12 cellular contexts compared by ENCODE assay signal in genomic region chr6:125793280-125793679, GRCh38. TPM values are rescaled to one million over a fixed set of nuclear protein-coding genes. Genes with fewer than 3 reads are reported as not detected.
DNase-seq lines count a peak whose midpoint lies in the region; ATAC-seq, FAIRE-seq and TF ChIP-seq lines count a peak whose summit lies in the region.
"Had no signal": no experiment of that assay in that cellular context is flagged by ENCODE, and none has a peak within 500 bp of the region (broad histone marks: within the 10 kb centered on the region; RNA-seq: fewer than 3 reads in every experiment).

No MANE protein-coding gene starts in this region.

- H3K79me1 ChIP-seq in mesendoderm (ENCODE audit: low read length): no peaks in the 10 kb centered on the region

- H3K18ac ChIP-seq in mesendoderm (ENCODE audit: low read length): no peak overlapping the region

- H3K27me3 ChIP-seq in left ventricle myocardium inferior (ENCODE audit: low read depth) (no peaks in the 10 kb centered on the region), K562 (ENCODE audit: control insufficient read depth in 2 of 2, insufficient read depth in 2 of 2, low read length in 2 of 2) (no peaks in the 10 kb centered on the region), mesendoderm (ENCODE audit: insufficient read depth, low read length, poor library complexity) (no peaks in the 10 kb centered on the region), uterus (no peaks in the 10 kb centered on the region), smooth muscle cell (ENCODE audit: low read depth) (no peaks in the 10 kb centered on the region)

- no TSS peak for BruUV-seq in K562 (replicated peaks; lab: Mats Ljungman, UMichigan)

- WGBS in K562 (ENCODE audit: insufficient coverage, low coverage, missing lambda C conversion rate): 91% methylated on average over 2 of the region's 2 CpGs
- WGBS in mesendoderm (ENCODE audit: extremely low coverage, insufficient coverage, low lambda C conversion rate): no CpG with 5 or more reads among the region's 2 CpGs
- WGBS in smooth muscle cell (ENCODE audit: low lambda C conversion rate): 87% methylated on average over 2 of the region's 2 CpGs

- H3K4me1 ChIP-seq in left ventricle myocardium inferior (peaks cover 57% of the 10 kb centered on the region), K562 (replicated peaks in 1 of 2; ENCODE audit: control insufficient read depth in 2 of 2, insufficient read depth in 2 of 2, low read length in 2 of 2) (peaks cover 14 to 18% of the 10 kb centered on the region in 2 experiments), mesendoderm (ENCODE audit: control insufficient read depth, low read depth, low read length) (peaks cover 3% of the 10 kb centered on the region), uterus (no peaks in the 10 kb centered on the region), smooth muscle cell (ENCODE audit: low read depth) (peaks cover 5% of the 10 kb centered on the region)

- ATAC-seq in left ventricle myocardium superior (no peak), K562 (no peak)
- ATAC-seq: activated CD8-positive, alpha-beta memory T cell treated with anti-CD3 and anti-CD28 coated beads, Interleukin-2, amount 10 ng/mL, durations not matched to agents 7 days and 5 days had no signal

- peaks cover 31% of the 10 kb centered on the region for H3K79me2 ChIP-seq in K562 (ENCODE audit: control insufficient read depth, insufficient read depth, low read length)
- no peaks in the 10 kb centered on the region for H3K79me2 ChIP-seq in mesendoderm (ENCODE audit: control insufficient read depth, insufficient read depth, low read length)
- peaks cover 47% of the 10 kb centered on the region for H3K79me2 ChIP-seq in smooth muscle cell (ENCODE audit: low read depth)

- in situ Hi-C loops in K562 (cut with MboI): no loop called here

- peaks cover 23% of the 10 kb centered on the region for H3F3A ChIP-seq in smooth muscle cell (ENCODE audit: low read depth)

- peaks cover 3% of the 10 kb centered on the region for H3K9me1 ChIP-seq in K562 (ENCODE audit: control insufficient read depth, insufficient read depth, low read length)

- H2AFZ ChIP-seq in K562 (ENCODE audit: low read depth, low read length): no peak overlapping the region
- H2AFZ ChIP-seq in smooth muscle cell (ENCODE audit: low read depth): no peak overlapping the region

- H2BK15ac ChIP-seq in mesendoderm (replicated peaks; ENCODE audit: low read depth): no peak overlapping the region

- TF ChIP-seq RAD21 in K562 (CRISPR knock-in tag; conservative IDR thresholded peaks at IDR 0.05 in 1 of 2, IDR thresholded peaks at IDR 0.05 in 1 of 2): no peak

- intact Hi-C loops in left ventricle myocardium inferior (cut with micrococcal nuclease) (loop anchor here (10.0 kb wide), 1 partner anchor 52 kb away; no protein-coding TSS in a partner anchor), left ventricle myocardium superior (cut with micrococcal nuclease) (no loop called here), K562 (cut with micrococcal nuclease) (no loop called here), uterus (cut with DNase I; ENCODE audit: low total_unique reads) (no loop called here)

- H4K5ac ChIP-seq in mesendoderm (ENCODE audit: low read length): no peak overlapping the region

- H4K8ac ChIP-seq in mesendoderm (ENCODE audit: low read depth, low read length): no peak overlapping the region

- no peak overlapping the region for H3K56ac ChIP-seq in mesendoderm (ENCODE audit: low read length)

- CTCF ChIA-PET in K562 (lab: Yijun Ruan, JAX; ENCODE audit: low intra/inter-chr PET ratio): interaction anchor here (0.6 to 0.7 kb wide), 2 partner anchors 30 to 628 kb away, joined by 3 read pairs; no protein-coding TSS in a partner anchor

- no peaks in the 10 kb centered on the region for H3K36me3 ChIP-seq in left ventricle myocardium inferior
- H3K36me3 ChIP-seq in K562 (ENCODE audit: control insufficient read depth, insufficient read depth, low read length): no peaks in the 10 kb centered on the region; the same call in 1 of the 3 replicates
- no peaks in the 10 kb centered on the region for H3K36me3 ChIP-seq in mesendoderm (ENCODE audit: control insufficient read depth, insufficient read depth, low read length)
- no peaks in the 10 kb centered on the region for H3K36me3 ChIP-seq in uterus
- no peaks in the 10 kb centered on the region for H3K36me3 ChIP-seq in smooth muscle cell (ENCODE audit: low read depth)
- H3K36me3 ChIP-seq: prostate gland had no signal

- TF ChIP-seq CTCF in left ventricle myocardium inferior (IDR thresholded peaks at IDR 0.05; ENCODE audit: borderline replicate concordance) (no peak), K562 (IDR thresholded peaks at IDR 0.05 in 2 of 3, conservative IDR thresholded peaks at IDR 0.05 in 1 of 3; ENCODE audit: insufficient read depth in 2 of 3, low read depth in 1 of 3, low read length in 3 of 3) (no peak), uterus (IDR thresholded peaks at IDR 0.05) (no peak), smooth muscle cell (IDR thresholded peaks at IDR 0.05; ENCODE audit: borderline replicate concordance, insufficient read depth, poor library complexity, severe bottlenecking) (no peak)

- no peak overlapping the region for H3K4ac ChIP-seq in mesendoderm (ENCODE audit: low read depth, low read length)

- POLR2A ChIA-PET in K562 (lab: Yijun Ruan, JAX): interaction anchor here (0.6 to 2.7 kb wide), 3 partner anchors 8 to 172 kb away, joined by 3 to 8 read pairs (median 3); no protein-coding TSS in a partner anchor

- H3K23ac ChIP-seq in mesendoderm (ENCODE audit: low read length): no peak overlapping the region

- no peak overlapping the region for H2BK120ac ChIP-seq in mesendoderm (ENCODE audit: low read depth, low read length)

- H3K9ac ChIP-seq in K562 (ENCODE audit: insufficient read depth in 1 of 2, low read depth in 2 of 2, low read length in 2 of 2): no peak overlapping the region
- no peak overlapping the region for H3K9ac ChIP-seq in mesendoderm (ENCODE audit: low read length)
- no peak overlapping the region for H3K9ac ChIP-seq in smooth muscle cell (ENCODE audit: low read depth)

- no peak for FAIRE-seq in K562 (lab: Jason Lieb, UNC)

- H3K9me3 ChIP-seq in left ventricle myocardium inferior (replicated peaks): no peaks in the 10 kb centered on the region
- no peaks in the 10 kb centered on the region for H3K9me3 ChIP-seq in K562 (replicated peaks; ENCODE audit: control insufficient read depth, insufficient read depth, low read depth, low read length)
- H3K9me3 ChIP-seq in uterus: no peaks in the 10 kb centered on the region
- H3K9me3 ChIP-seq in smooth muscle cell (replicated peaks; ENCODE audit: low read depth): no peaks in the 10 kb centered on the region
- H3K9me3 ChIP-seq: prostate gland had no signal

- H3K4me2 ChIP-seq in K562 (ENCODE audit: insufficient read depth, low read length) (no peak overlapping the region), mesendoderm (ENCODE audit: low read length) (no peak overlapping the region), smooth muscle cell (no peak overlapping the region)

- H3K4me3 ChIP-seq in left ventricle myocardium inferior (peak overlapping the region; percentile 94), K562 (no peak overlapping the region), mesendoderm (ENCODE audit: low read length) (no peak overlapping the region), uterus (no peak overlapping the region), smooth muscle cell (no peak overlapping the region)
- H3K4me3 ChIP-seq: prostate gland had no signal

- H2AK5ac ChIP-seq in mesendoderm (ENCODE audit: low read length): no peak overlapping the region

- H2BK5ac ChIP-seq in mesendoderm (ENCODE audit: low read length): no peak overlapping the region

- H3K27ac ChIP-seq in left ventricle myocardium inferior (replicated peaks): peak overlapping the region; percentile 38
- no peak overlapping the region for H3K27ac ChIP-seq in K562 (ENCODE audit: extremely low read depth, low read depth, low read length)
- no peak overlapping the region for H3K27ac ChIP-seq in mesendoderm (ENCODE audit: low read depth, low read length)
- peak overlapping the region; percentile 29 to 98 for H3K27ac ChIP-seq in uterus
- no peak overlapping the region for H3K27ac ChIP-seq in smooth muscle cell (ENCODE audit: low read depth)
- H3K27ac ChIP-seq: prostate gland had no signal

- TF ChIP-seq POLR2A in K562 (conservative IDR thresholded peaks at IDR 0.05) (no peak), uterus (IDR thresholded peaks at IDR 0.05) (peak in 1 of 2 donors; percentile 19)

- H4K20me1 ChIP-seq in K562 (replicated peaks; ENCODE audit: control insufficient read depth, insufficient read depth, low read length): no peaks in the 10 kb centered on the region
- no peaks in the 10 kb centered on the region for H4K20me1 ChIP-seq in smooth muscle cell (ENCODE audit: low read depth)

- TF ChIP-seq EP300 in K562 (IDR thresholded peaks at IDR 0.05; ENCODE audit: low read length): no peak

- DNase-seq in left ventricle myocardium inferior (no peak), left ventricle myocardium superior (no peak), K562 (ENCODE audit: extremely low read depth in 1 of 4, low spot score in 3 of 4) (peak in 1 of 4 experiments; percentile 27), mesendoderm (peak; percentile 31), uterus (no peak), DMS153 treated with DMSO at 0.1 percent for 48 hours (lab: John Stamatoyannopoulos, UW; ENCODE audit: unreplicated experiment) (no peak), smooth muscle cell (lab: John Stamatoyannopoulos, UW; ENCODE audit: unreplicated experiment) (no peak), DMS53 (lab: John Stamatoyannopoulos, UW) (no peak)
- DNase-seq: activated CD8-positive, alpha-beta memory T cell treated with anti-CD3 and anti-CD28 coated beads, Interleukin-2, amount 10 ng/mL, durations not matched to agents 7 days and 5 days; effector CD4-positive, alpha-beta T cell; NCI-H1092 had no signal

RNA-seq across cellular contexts. Expression of gene NCOA7, which starts 2.5 kb away (rescaled TPM):
- 10.3 TPM for total RNA-seq in left ventricle myocardium inferior
- total RNA-seq in left ventricle myocardium superior: 10.2 TPM
- 6.1 and 37.7 TPM in 2 replicates for total RNA-seq in K562 (2011; cell fraction: chromatin; rRNA removed; ENCODE audit: low replicate concordance)
- 4.8 and 5.7 TPM in 2 replicates for total RNA-seq in K562 (2011; cell fraction: nucleolus; rRNA removed)
- total RNA-seq in K562 (2011; cell fraction: nucleoplasm; rRNA removed): 10.2 and 13.4 TPM in 2 replicates
- 6.7 and 10.6 TPM in 2 replicates for total RNA-seq in K562 (2014; rRNA removed)
- 14.6 and 16.9 TPM in 2 replicates for total RNA-seq in K562 (2014; rRNA removed; fragmentation: Illumina TruSeq; extraction: Trizol)
- 9.3 and 12.7 TPM in 2 replicates for total RNA-seq in K562 (2015; rRNA removed; fragmentation: Illumina TruSeq; extraction: Trizol)
- total RNA-seq in K562 (2021): 13.8 TPM in 2 replicates
- polyA plus RNA-seq in K562 (2011; rRNA removed): 8.9 and 9.3 TPM in 2 replicates
- polyA plus RNA-seq in K562 (2011; cell fraction: cytosol; rRNA removed): 4.6 and 7.1 TPM in 2 replicates
- 6.2 and 6.6 TPM in 2 replicates for polyA plus RNA-seq in K562 (2011; cell fraction: nucleus; rRNA removed)
- 10.0 and 22.1 TPM in 2 replicates for polyA plus RNA-seq in K562 (2012)
- 11.2 and 13.6 TPM in 2 replicates for polyA plus RNA-seq in K562 (2014; fragmentation: Illumina TruSeq; extraction: Trizol)
- 1 to 10 TPM; 5.8 to 7.0 TPM for polyA plus RNA-seq in K562 (2014; fragmentation: Nextera tagmentation; extraction: Ambion mirVana)
- 8.5 and 11.0 TPM in 2 replicates for polyA plus RNA-seq in K562 (2014; rRNA removed)
- 33.3 and 40.5 TPM in 2 replicates for polyA minus RNA-seq in K562 (2011; rRNA and poly(A)+ RNA removed)
- 10.1 and 10.2 TPM in 2 replicates for polyA minus RNA-seq in K562 (2011; cell fraction: cytosol; rRNA and poly(A)+ RNA removed)
- polyA minus RNA-seq in K562 (2011; cell fraction: nucleus; rRNA and poly(A)+ RNA removed): 6.5 and 10.6 TPM in 2 replicates
- polyA plus RNA-seq in mesendoderm (2013, experiment 1 of 2): 3.2 TPM
- 3.8 TPM for polyA plus RNA-seq in mesendoderm (2013, experiment 2 of 2)
- total RNA-seq in uterus: 10 to 100 TPM; 17.9 to 72.8 (median 40.6) TPM
- 44.0 and 57.8 TPM in 2 replicates for total RNA-seq in smooth muscle cell
- polyA plus RNA-seq in smooth muscle cell: 35.7 and 38.1 TPM in 2 replicates

RNA-seq across cellular contexts. Expression of gene HEY2, which starts 43.8 kb away (rescaled TPM):
- total RNA-seq in left ventricle myocardium inferior (25.6 TPM), left ventricle myocardium superior (66.8 TPM), K562 (2014; rRNA removed) (not detected in 2 replicates), K562 (2014; rRNA removed; fragmentation: Illumina TruSeq; extraction: Trizol) (not detected in 2 replicates), K562 (2015; rRNA removed; fragmentation: Illumina TruSeq; extraction: Trizol) (not detected in 2 replicates), K562 (2021) (0.07 TPM in 1 of 2 replicates, not detected in the other), uterus (1 to 10 TPM in 3 of 4 donors, under 1 TPM in 1; under 0.01 to 9.3 (median 6.9) TPM), smooth muscle cell (17.2 and 21.2 TPM in 2 replicates)
- not detected in 2 replicates for total RNA-seq in K562 (2011; cell fraction: chromatin; rRNA removed; ENCODE audit: low replicate concordance)
- total RNA-seq in K562 (2011; cell fraction: nucleolus; rRNA removed): not detected in 2 replicates
- total RNA-seq in K562 (2011; cell fraction: nucleoplasm; rRNA removed): not detected in 2 replicates
- polyA plus RNA-seq in K562 (2011; rRNA removed) (0.03 and 0.07 TPM in 2 replicates), K562 (2014; fragmentation: Illumina TruSeq; extraction: Trizol) (0.04 and 0.12 TPM in 2 replicates), K562 (2014; fragmentation: Nextera tagmentation; extraction: Ambion mirVana) (under 1 TPM in 1 of 2 experiments, not detected in 1; 0.03 TPM), K562 (2014; rRNA removed) (0.07 TPM in 1 of 2 replicates, not detected in the other), smooth muscle cell (23.6 and 35.2 TPM in 2 replicates)
- 0.03 and 0.36 TPM in 2 replicates for polyA plus RNA-seq in K562 (2011; cell fraction: cytosol; rRNA removed)
- polyA plus RNA-seq in K562 (2011; cell fraction: nucleus; rRNA removed): 0.04 and 0.31 TPM in 2 replicates
- polyA plus RNA-seq in K562 (2012): 0.05 TPM in 1 of 2 replicates, not detected in the other
- polyA minus RNA-seq in K562 (2011; rRNA and poly(A)+ RNA removed): not detected in 2 replicates
- 0.29 TPM in 1 of 2 replicates, not detected in the other for polyA minus RNA-seq in K562 (2011; cell fraction: cytosol; rRNA and poly(A)+ RNA removed)
- not detected in 2 replicates for polyA minus RNA-seq in K562 (2011; cell fraction: nucleus; rRNA and poly(A)+ RNA removed)
- polyA plus RNA-seq in mesendoderm (2013, experiment 1 of 2): 11.1 TPM
- polyA plus RNA-seq in mesendoderm (2013, experiment 2 of 2): 11.3 TPM
- total RNA-seq: activated CD8-positive, alpha-beta memory T cell treated with anti-CD3 and anti-CD28 coated beads, Interleukin-2, amount 10 ng/mL, durations not matched to agents 7 days and 5 days had no signal

Comparison
In these comparisons a context has a peak if more than half of its experiments do, and no peak if none do; other contexts are left out.
1. H3K27ac ChIP-seq: peak in left ventricle myocardium inferior (single experiment) and uterus (2 of 2); none in K562 (single experiment), mesendoderm (single experiment) and smooth muscle cell (single experiment).